ENCODE assay signal across 22 cellular contexts in genomic region chr17:37713624-37714023, GRCh38. TPM values are rescaled to one million over a fixed set of nuclear protein-coding genes. Genes with fewer than 3 reads are reported as not detected.
"Had no signal": no experiment of that assay in that cellular context is flagged by ENCODE, and none has a peak within 500 bp of the region (broad histone marks: within the 10 kb centered on the region; RNA-seq: fewer than 3 reads in every experiment).

No MANE protein-coding gene starts in this region.

- H3K36me3 Mint-ChIP-seq: naive thymus-derived CD8-positive, alpha-beta T cell had no signal

- H3K27ac ChIP-seq: ascending aorta, breast epithelium, coronary artery, left ventricle myocardium inferior, tibial artery, uterus, WERI-Rb-1 had no signal

- H3K27ac Mint-ChIP-seq: activated T-cell treated with anti-CD3 and anti-CD28 coated beads, Interleukin-2, amount 50 U/mL, for 72 hours; naive thymus-derived CD8-positive, alpha-beta T cell had no signal

- H3K9me3 ChIP-seq: ascending aorta, breast epithelium, left ventricle myocardium inferior, tibial artery, uterus had no signal

- H3K36me3 ChIP-seq: ascending aorta, breast epithelium, left ventricle myocardium inferior, tibial artery, uterus, WERI-Rb-1 had no signal

- H3K4me1 ChIP-seq: ascending aorta, breast epithelium, uterus had no signal

- H3K4me3 Mint-ChIP-seq: activated T-cell treated with anti-CD3 and anti-CD28 coated beads, Interleukin-2, amount 50 U/mL, for 72 hours; naive thymus-derived CD8-positive, alpha-beta T cell had no signal

- DNase-seq: activated CD4-positive, alpha-beta T cell treated with anti-CD3 and anti-CD28 coated beads, Interleukin-2, amount 50 U/mL, for 4 hours; activated effector memory CD4-positive, alpha-beta T cell treated with anti-CD3 and anti-CD28 coated beads, Interleukin-2, amount 50 U/mL, for 16 hours; activated naive CD4-positive, alpha-beta T cell treated with anti-CD3 and anti-CD28 coated beads, Interleukin-2, amount 50 U/mL, for 16 hours; activated T-cell treated with anti-CD3 and anti-CD28 coated beads, Interleukin-2, amount 50 U/mL, for 72 hours; erythroblast; left ventricle myocardium inferior; mesendoderm; naive thymus-derived CD8-positive, alpha-beta T cell; stimulated activated CD4-positive, alpha-beta T cell treated with anti-CD3 and anti-CD28 coated beads, Interleukin-12 subunit alpha, Interleukin-12 subunit beta, amount 100 ng/mL, for 4 hours; stimulated activated CD4-positive, alpha-beta T cell treated with anti-CD3 and anti-CD28 coated beads, Interleukin-1b, Interleukin-23, amount 100 ng/mL, for 48 hours; stimulated activated CD8-positive, alpha-beta memory T cell treated with anti-CD3 and anti-CD28 coated beads, Interleukin-4, amount 100 ng/mL, for 48 hours; stimulated activated naive CD4-positive, alpha-beta T cell; substantia nigra; T-helper 2 cell; tibial artery; uterus; WERI-Rb-1 had no signal

- H3K27me3 ChIP-seq: ascending aorta, uterus had no signal

- H3K4me3 ChIP-seq: ascending aorta, breast epithelium, coronary artery, left ventricle myocardium inferior, tibial artery, uterus had no signal

- H3K9me3 Mint-ChIP-seq: activated T-cell treated with anti-CD3 and anti-CD28 coated beads, Interleukin-2, amount 50 U/mL, for 72 hours; naive thymus-derived CD8-positive, alpha-beta T cell had no signal

RNA-seq across cellular contexts. Expression of gene HNF1B, which starts 31.2 kb away (rescaled TPM):
- total RNA-seq: ascending aorta; frontal cortex; left ventricle myocardium inferior; naive thymus-derived CD8-positive, alpha-beta T cell had no signal
- polyA plus RNA-seq: keratinocyte; naive thymus-derived CD8-positive, alpha-beta T cell had no signal
